ENCODE assay signal across 21 cellular contexts in the genomic region with DNA sequence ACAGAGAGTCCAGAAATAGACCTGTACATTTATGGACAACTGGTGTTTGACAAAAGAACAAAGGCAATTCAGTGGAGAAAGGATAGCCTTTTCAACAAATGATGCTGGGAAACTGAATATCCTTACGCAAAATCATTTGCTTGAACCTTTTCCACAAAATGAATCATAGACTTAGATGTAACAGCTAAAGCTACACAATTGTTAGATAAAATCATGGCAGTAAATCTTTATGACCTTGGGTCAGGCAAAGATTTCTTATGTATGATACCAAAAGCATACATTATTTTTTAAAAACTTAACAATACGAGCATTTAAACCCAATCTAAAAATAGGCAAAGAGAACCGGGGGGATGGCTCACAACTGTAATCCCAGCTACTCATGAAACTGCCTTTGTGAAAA.
A peak's percentile ranks its signal among the peaks of the same experiment; 100 is the strongest.
DNase-seq lines count a peak whose midpoint lies in the region; ATAC-seq and TF ChIP-seq lines count a peak whose summit lies in the region.
"Had no signal": no experiment of that assay in that cellular context is flagged by ENCODE, and none has a peak within 500 bp of the region (broad histone marks: within the 10 kb centered on the region; RNA-seq: fewer than 3 reads in every experiment).

No MANE protein-coding gene starts in this region.

- H4K20me1 ChIP-seq in osteoblast (ENCODE audit: insufficient read depth, low read length), result peaks cover 3% of the 10 kb centered on the region

- 89 to 90% methylated on average over 3 of the region's 3 CpGs for WGBS in aorta, 2 donors

- H2AFZ ChIP-seq in osteoblast (ENCODE audit: low read length), result no peak overlapping the region

- H3K9me3 ChIP-seq in osteoblast (ENCODE audit: low read depth, low read length), result no peaks in the 10 kb centered on the region
- H3K9me3 ChIP-seq in aorta (ENCODE audit: control insufficient read depth, low read length), result no peaks in the 10 kb centered on the region

- peak overlapping the region; percentile 67 for H3K4me2 ChIP-seq in osteoblast (ENCODE audit: insufficient read depth, low read length)

- no peak for TF ChIP-seq CTCF in osteoblast (IDR thresholded peaks at IDR 0.05; ENCODE audit: extremely low read depth, low read depth, low read length)

- peak overlapping the region; percentile 39 for H3K27ac ChIP-seq in cingulate gyrus (ENCODE audit: low read depth, low read length)
- H3K27ac ChIP-seq in osteoblast (ENCODE audit: low read depth, low read length), result peak overlapping the region; percentile 86
- H3K27ac ChIP-seq in aorta (ENCODE audit: low read depth in 1 of 2, low read length in 2 of 2), result no peak overlapping the region

- DNase-seq in EL, result peak; percentile 44
- DNase-seq in M059J (ENCODE audit: low read depth), result peak; percentile 62
- no peak for DNase-seq in osteoblast (ENCODE audit: insufficient read length, low spot score, missing footprints)
- DNase-seq in activated CD4-positive, alpha-beta T cell treated with anti-CD3 and anti-CD28 coated beads, Interleukin-2, amount 50 U/mL, for 4 hours, result no peak
- DNase-seq in aorta, result no peak
- DNase-seq: activated CD4-positive, alpha-beta T cell treated with anti-CD3 and anti-CD28 coated beads for 1 hour; activated CD8-positive, alpha-beta memory T cell treated with anti-CD3 and anti-CD28 coated beads, Interleukin-2, amount 10 ng/mL, durations not matched to agents 7 days and 5 days; activated naive CD8-positive, alpha-beta T cell treated with anti-CD3 and anti-CD28 coated beads, Interleukin-2, amount 10 ng/mL, durations not matched to agents 7 days and 5 days; CD4-positive, alpha-beta T cell; foreskin melanocyte; H7; Karpas-422; mesenchymal stem cell; NCI-H1092; NCI-H2081 treated with DMSO at 0.1 percent for 48 hours; stimulated activated CD4-positive, alpha-beta T cell treated with anti-CD3 and anti-CD28 coated beads, Interleukin-4, amount 100 ng/mL, for 4 hours; stimulated activated naive CD8-positive, alpha-beta T cell treated with anti-CD3 and anti-CD28 coated beads, Interleukin-15, amount 100 ng/mL, for 72 hours had no signal

- peaks cover 47% of the 10 kb centered on the region for H3K4me1 ChIP-seq in osteoblast (ENCODE audit: insufficient read depth, low read length)
- peaks cover 5 to 14% of the 10 kb centered on the region in 2 donors for H3K4me1 ChIP-seq in aorta (ENCODE audit: control insufficient read depth in 1 of 2, insufficient read depth in 2 of 2, low read length in 2 of 2)

- H3K36me3 ChIP-seq in osteoblast (ENCODE audit: insufficient read depth, low read length) (no peaks in the 10 kb centered on the region), aorta (ENCODE audit: control insufficient read depth in 1 of 2, insufficient read depth in 2 of 2, low read length in 1 of 2) (no peaks in the 10 kb centered on the region)

- ATAC-seq in HG03342 (IDR thresholded peaks at IDR 0.05; ENCODE audit: unreplicated experiment) (no peak), GM19463 (IDR thresholded peaks at IDR 0.05; ENCODE audit: unreplicated experiment) (no peak), aorta (ENCODE audit: low FRiP score) (no peak)
- ATAC-seq: activated CD8-positive, alpha-beta memory T cell treated with anti-CD3 and anti-CD28 coated beads, Interleukin-2, amount 10 ng/mL, durations not matched to agents 7 days and 5 days; natural killer cell treated with Interleukin-12 subunit alpha and Interleukin-12 subunit beta and Interleukin-15 and Interleukin-18, amount 100 ng/mL, for 72 hours; stimulated activated naive CD8-positive, alpha-beta T cell treated with anti-CD3 and anti-CD28 coated beads, Interleukin-15, amount 100 ng/mL, for 72 hours had no signal

- H3K79me2 ChIP-seq in osteoblast (ENCODE audit: insufficient read depth, low read length), result peaks cover 82% of the 10 kb centered on the region

- intact Hi-C loops in aorta (cut with DNase I), result loop anchor here in 1 of 2 donors (10.0 kb wide), 1 partner anchor 49 kb away; no protein-coding TSS in a partner anchor

- H3K27me3 ChIP-seq in osteoblast (ENCODE audit: insufficient read depth, low read length), result no peaks in the 10 kb centered on the region
- H3K27me3 ChIP-seq in aorta (ENCODE audit: control insufficient read depth in 1 of 2, insufficient read depth in 2 of 2, low read length in 1 of 2), result no peaks in the 10 kb centered on the region

- H3K4me3 ChIP-seq in osteoblast (ENCODE audit: insufficient read depth, low read length) (no peak overlapping the region), aorta (ENCODE audit: low read length in 2 of 2) (no peak overlapping the region)

Comparison
In these comparisons a context has a peak if more than half of its experiments do, and no peak if none do; other contexts are left out.
1. DNase-seq: peak in EL (single experiment) and M059J (single experiment); none in osteoblast (single experiment), activated CD4-positive, alpha-beta T cell treated with anti-CD3 and anti-CD28 coated beads, Interleukin-2, amount 50 U/mL, for 4 hours (0 of 2) and aorta (0 of 2).
2. H3K27ac ChIP-seq: peak in cingulate gyrus (single experiment) and osteoblast (single experiment); none in aorta (0 of 2).